ENCODE assay signal across 13 cellular contexts in genomic region chr2:189821953-189822748, GRCh38. TPM values are rescaled to one million over a fixed set of nuclear protein-coding genes. Genes with fewer than 3 reads are reported as not detected.
DNase-seq lines count a peak whose midpoint lies in the region; ATAC-seq, FAIRE-seq and TF ChIP-seq lines count a peak whose summit lies in the region.
"Had no signal": no experiment of that assay in that cellular context is flagged by ENCODE, and none has a peak within 500 bp of the region (broad histone marks: within the 10 kb centered on the region; RNA-seq: fewer than 3 reads in every experiment).

No MANE protein-coding gene starts in this region.

- H3K27me3 ChIP-seq in RWPE2 (ENCODE audit: insufficient read depth, poor library complexity, severe bottlenecking) = no peaks in the 10 kb centered on the region
- no peaks in the 10 kb centered on the region for H3K27me3 ChIP-seq in gastrocnemius medialis

- intact Hi-C loops in gastrocnemius medialis (cut with DNase I; ENCODE audit: low total_unique reads) = no loop called here

- in situ Hi-C loops in gastrocnemius medialis (cut with MboI; ENCODE audit: low sequenced_read_pairs in 4 of 4) = no loop called here

- H3K4me1 ChIP-seq in RWPE2 (ENCODE audit: insufficient read depth, poor library complexity, severe bottlenecking) = no peaks in the 10 kb centered on the region
- H3K4me1 ChIP-seq in gastrocnemius medialis = peaks cover 6 to 19% of the 10 kb centered on the region in 2 donors

- H3K4me3 ChIP-seq in RWPE2 (ENCODE audit: severe bottlenecking) = no peak overlapping the region
- H3K4me3 ChIP-seq in fibroblast of pulmonary artery (replicated peaks; ENCODE audit: low read depth, low read length) = no peak overlapping the region
- H3K4me3 ChIP-seq in gastrocnemius medialis = no peak overlapping the region

- H3K9me3 ChIP-seq in RWPE2 (ENCODE audit: severe bottlenecking) (no peaks in the 10 kb centered on the region), gastrocnemius medialis (no peaks in the 10 kb centered on the region)

- H3K27ac ChIP-seq in RWPE2 (ENCODE audit: poor library complexity, severe bottlenecking) (no peak overlapping the region), gastrocnemius medialis (peak overlapping the region; percentile 50 to 67 (median 52))
- H3K27ac ChIP-seq: HL-60 had no signal

- TF ChIP-seq CTCF in RWPE2 (IDR thresholded peaks at IDR 0.05; ENCODE audit: poor library complexity, severe bottlenecking) (no peak), fibroblast of pulmonary artery (IDR thresholded peaks at IDR 0.05; ENCODE audit: low read length, missing control alignments) (no peak), gastrocnemius medialis (IDR thresholded peaks at IDR 0.05 in 4 of 5, conservative IDR thresholded peaks at IDR 0.05 in 1 of 5) (no peak)

- ATAC-seq in RWPE2 (ENCODE audit: low read depth) (no peak), gastrocnemius medialis (peak; percentile 97 to 99), HG03342 (IDR thresholded peaks at IDR 0.05; ENCODE audit: unreplicated experiment) (no peak), GM21786 (IDR thresholded peaks at IDR 0.05; ENCODE audit: unreplicated experiment) (no peak)

- no peak for TF ChIP-seq POLR2A in GM12891 (IDR thresholded peaks at IDR 0.05; ENCODE audit: low read depth, low read length)
- TF ChIP-seq POLR2A in gastrocnemius medialis (IDR thresholded peaks at IDR 0.05) = no peak

- DNase-seq in GM12891 (ENCODE audit: insufficient read length, low spot score) (no peak), RWPE2 (ENCODE audit: low spot score) (peak; percentile 34), fibroblast of pulmonary artery (ENCODE audit: low read depth) (peak; percentile 77), gastrocnemius medialis (no peak), NCI-H2196 treated with DMSO at 0.1 percent for 48 hours (lab: John Stamatoyannopoulos, UW; ENCODE audit: unreplicated experiment) (no peak)
- DNase-seq: activated CD4-positive, CD25-positive, alpha-beta regulatory T cell; activated T-cell treated with anti-CD3 and anti-CD28 coated beads, Interleukin-2, amount 50 U/mL, for 1 hour; NCI-H1048; NCI-H82; nucleus accumbens had no signal

- peak; percentile 76 for FAIRE-seq in GM12891 (lab: Jason Lieb, UNC)

- H3K36me3 ChIP-seq in RWPE2 (ENCODE audit: low read depth) (peaks cover 79% of the 10 kb centered on the region), gastrocnemius medialis (peaks cover 0 to 14% of the 10 kb centered on the region in 2 donors)

TF ChIP-seq in GM12891, 5 proteins besides CTCF, POLR2A, EP300 and RAD21:
- TF ChIP-seq POLR2AphosphoS5 (IDR thresholded peaks at IDR 0.05; ENCODE audit: low read depth, low read length) (no peak), POU2F2 (IDR thresholded peaks at IDR 0.05; ENCODE audit: low read depth, low read length) (no peak), PAX5 (IDR thresholded peaks at IDR 0.05; ENCODE audit: insufficient read depth, low read length, severe bottlenecking) (no peak), SPI1 (IDR thresholded peaks at IDR 0.05; ENCODE audit: low read depth, low read length) (no peak), TAF1 (IDR thresholded peaks at IDR 0.05; ENCODE audit: low read depth, low read length) (no peak)
TF ChIP-seq in GM12891: peak in this region for 0.

RNA-seq across cellular contexts. Expression of gene PMS1, which starts 37.9 kb away (rescaled TPM):
- polyA plus RNA-seq in GM12891 (2012; ENCODE audit: low read depth, missing spikeins) = 13.2 TPM
- 10 to 100 TPM in 1 of 4 donors, 1 to 10 TPM in 3; 6.9 to 12.0 (median 8.8) TPM for total RNA-seq in gastrocnemius medialis

RNA-seq across cellular contexts. Expression of gene ORMDL1, which starts 38.0 kb away (rescaled TPM):
- polyA plus RNA-seq in GM12891 (2012; ENCODE audit: low read depth, missing spikeins) = 76.5 TPM
- 10 to 100 TPM; 13.3 to 38.9 (median 23.7) TPM for total RNA-seq in gastrocnemius medialis

RNA-seq across cellular contexts. Expression of gene OSGEPL1, which starts 59.6 kb away (rescaled TPM):
- 4.7 TPM for polyA plus RNA-seq in GM12891 (2012; ENCODE audit: low read depth, missing spikeins)
- total RNA-seq in gastrocnemius medialis = 10 to 100 TPM in 1 of 4 donors, 1 to 10 TPM in 3; 2.1 to 15.6 (median 6.5) TPM

Comparison
In these comparisons a context has a peak if more than half of its experiments do, and no peak if none do; other contexts are left out.
1. DNase-seq: peak in RWPE2 (single experiment) and fibroblast of pulmonary artery (single experiment); none in GM12891 (single experiment), gastrocnemius medialis (0 of 2) and NCI-H2196 treated with DMSO at 0.1 percent for 48 hours (single experiment).
2. ATAC-seq: peak in gastrocnemius medialis (2 of 2); none in RWPE2 (single experiment), HG03342 (single experiment) and GM21786 (single experiment).